In genomic region chr18:69102959-69103358, GRCh38 we compare ENCODE assay signal across 1 cellular context.
TF ChIP-seq lines count a peak whose summit lies in the region.

No MANE protein-coding gene starts in this region.

TF ChIP-seq in IMR-90, 13 proteins besides CTCF, POLR2A, EP300 and RAD21 (continued from another document):
- TF ChIP-seq ELK1 (IDR thresholded peaks at IDR 0.05; ENCODE audit: borderline replicate concordance, low read depth, low read length) (no peak), CHD1 (IDR thresholded peaks at IDR 0.05; ENCODE audit: low read depth, low read length) (no peak), FOS (IDR thresholded peaks at IDR 0.05; ENCODE audit: low read depth, low read length) (no peak), MAFK (IDR thresholded peaks at IDR 0.05; ENCODE audit: low read depth, low read length) (no peak), NFE2L2 (IDR thresholded peaks at IDR 0.05; ENCODE audit: low read depth, low read length) (no peak), MAZ (IDR thresholded peaks at IDR 0.05; ENCODE audit: borderline replicate concordance, low read depth, low read length) (no peak), RCOR1 (IDR thresholded peaks at IDR 0.05; ENCODE audit: insufficient replicate concordance, low read length) (no peak), BHLHE40 (IDR thresholded peaks at IDR 0.05; ENCODE audit: low read depth, low read length) (no peak)
